Comparison of ENCODE assay signal across 15 cellular contexts in the genomic region with DNA sequence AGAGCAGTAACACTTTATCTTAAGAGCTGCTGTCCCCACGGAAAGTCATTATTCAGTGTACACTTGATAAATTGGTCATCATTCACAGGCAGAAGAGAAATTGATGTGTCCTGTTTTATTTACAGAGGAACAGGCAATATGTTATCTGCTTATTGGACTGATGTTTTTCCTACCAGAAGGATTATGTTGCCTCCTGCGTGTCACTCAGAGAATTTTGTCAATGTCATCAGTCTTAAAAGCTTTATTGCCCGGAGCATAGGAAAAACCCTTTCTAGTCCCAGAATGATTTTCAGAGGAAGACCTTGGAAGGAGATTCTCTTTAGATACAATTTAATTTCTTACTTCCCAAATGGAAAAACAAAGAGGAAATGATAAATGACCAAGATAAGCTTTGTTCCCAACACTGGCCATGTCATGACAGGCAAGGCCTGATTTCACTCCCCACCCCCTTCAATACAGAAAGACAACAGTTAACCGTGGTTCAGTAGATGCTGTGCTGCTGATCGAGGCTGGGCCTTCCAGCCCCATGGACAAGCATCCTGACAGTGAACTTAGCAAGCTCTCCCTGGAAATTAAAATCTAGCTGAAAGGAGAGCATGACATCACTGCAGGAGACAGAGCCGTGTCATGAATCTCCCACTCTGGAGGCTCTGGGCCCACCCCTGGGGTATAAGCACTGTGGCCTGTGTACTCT.
DNase-seq lines count a peak whose midpoint lies in the region; ATAC-seq and TF ChIP-seq lines count a peak whose summit lies in the region.
"Had no signal": no experiment of that assay in that cellular context is flagged by ENCODE, and none has a peak within 500 bp of the region (broad histone marks: within the 10 kb centered on the region; RNA-seq: fewer than 3 reads in every experiment).

No MANE protein-coding gene starts in this region.

- no peaks in the 10 kb centered on the region for H3K9me3 Mint-ChIP-seq in activated CD4-positive, alpha-beta T cell treated with anti-CD3 and anti-CD28 coated beads, Interleukin-2, amount 10 ng/mL, durations not matched to agents 24 days and 14 days
- no peaks in the 10 kb centered on the region for H3K9me3 Mint-ChIP-seq in CD4-positive, CD25-positive, alpha-beta regulatory T cell
- H3K9me3 Mint-ChIP-seq in activated T-helper 2 cell treated with anti-CD3 and anti-CD28 coated beads, Interferon-gamma antibody, Interleukin-2, Interleukin-4, amounts not matched to agents 10 μg/mL and 5 μg/mL and 100 μg/mL, durations not matched to agents 14 hours and 24 hours and 36 hours, result no peaks in the 10 kb centered on the region
- H3K9me3 Mint-ChIP-seq in neural progenitor cell, result no peaks in the 10 kb centered on the region
- H3K9me3 Mint-ChIP-seq in naive thymus-derived CD4-positive, alpha-beta T cell, result peaks cover 0 to 1% (median 0%) of the 10 kb centered on the region in 11 donors
- H3K9me3 Mint-ChIP-seq: CD14-positive monocyte, H9 had no signal

- no peak for TF ChIP-seq EP300 in sigmoid colon (IDR thresholded peaks at IDR 0.05)

- H3K27me3 Mint-ChIP-seq in activated CD4-positive, alpha-beta T cell treated with anti-CD3 and anti-CD28 coated beads, Interleukin-2, amount 10 ng/mL, durations not matched to agents 24 days and 14 days, result no peaks in the 10 kb centered on the region
- H3K27me3 Mint-ChIP-seq in CD4-positive, CD25-positive, alpha-beta regulatory T cell, result no peaks in the 10 kb centered on the region
- no peaks in the 10 kb centered on the region for H3K27me3 Mint-ChIP-seq in activated T-helper 2 cell treated with anti-CD3 and anti-CD28 coated beads, Interferon-gamma antibody, Interleukin-2, Interleukin-4, amounts not matched to agents 10 μg/mL and 5 μg/mL and 100 μg/mL, durations not matched to agents 14 hours and 24 hours and 36 hours (ENCODE audit: low read depth)
- H3K27me3 Mint-ChIP-seq in neural progenitor cell (ENCODE audit: insufficient read depth, low read depth), result peaks cover 11% of the 10 kb centered on the region
- H3K27me3 Mint-ChIP-seq in naive thymus-derived CD4-positive, alpha-beta T cell, result no peaks in the 10 kb centered on the region

- H3K36me3 ChIP-seq in CD4-positive, CD25-positive, alpha-beta regulatory T cell (ENCODE audit: control insufficient read depth, insufficient read depth, low read length), result no peaks in the 10 kb centered on the region
- H3K36me3 ChIP-seq in neural progenitor cell (no peaks in the 10 kb centered on the region), sigmoid colon (no peaks in the 10 kb centered on the region)
- H3K36me3 ChIP-seq in naive thymus-derived CD4-positive, alpha-beta T cell (ENCODE audit: control insufficient read depth in 2 of 3, insufficient read depth in 3 of 3, low read length in 3 of 3), result no peaks in the 10 kb centered on the region

- WGBS in sigmoid colon, 2 donors, result 73 to 80% methylated on average over 6 of the region's 6 CpGs

- TF ChIP-seq CTCF in neural progenitor cell (IDR thresholded peaks at IDR 0.05) (no peak), sigmoid colon (IDR thresholded peaks at IDR 0.05) (no peak)

- POLR2A ChIA-PET in naive thymus-derived CD4-positive, alpha-beta T cell (lab: Charles Lee), result interaction anchor here (0.6 kb wide), 1 partner anchor 769 kb away, joined by 4 read pairs; no protein-coding TSS in a partner anchor

- no peaks in the 10 kb centered on the region for H3F3A ChIP-seq in neural progenitor cell (ENCODE audit: low read depth)

- no peak for TF ChIP-seq POLR2A in sigmoid colon (IDR thresholded peaks at IDR 0.05)

- no peaks in the 10 kb centered on the region for H4K20me1 ChIP-seq in neural progenitor cell (ENCODE audit: low read depth)

- H3K36me3 Mint-ChIP-seq in activated CD4-positive, alpha-beta T cell treated with anti-CD3 and anti-CD28 coated beads, Interleukin-2, amount 10 ng/mL, durations not matched to agents 24 days and 14 days (ENCODE audit: low read depth), result peaks cover 3% of the 10 kb centered on the region
- no peaks in the 10 kb centered on the region for H3K36me3 Mint-ChIP-seq in CD4-positive, CD25-positive, alpha-beta regulatory T cell
- H3K36me3 Mint-ChIP-seq in activated T-helper 2 cell treated with anti-CD3 and anti-CD28 coated beads, Interferon-gamma antibody, Interleukin-2, Interleukin-4, amounts not matched to agents 10 μg/mL and 5 μg/mL and 100 μg/mL, durations not matched to agents 14 hours and 24 hours and 36 hours (ENCODE audit: low read depth), result no peaks in the 10 kb centered on the region
- no peaks in the 10 kb centered on the region for H3K36me3 Mint-ChIP-seq in neural progenitor cell
- no peaks in the 10 kb centered on the region for H3K36me3 Mint-ChIP-seq in naive thymus-derived CD4-positive, alpha-beta T cell
- H3K36me3 Mint-ChIP-seq: CD14-positive monocyte had no signal

- H3K27ac Mint-ChIP-seq in activated CD4-positive, alpha-beta T cell treated with anti-CD3 and anti-CD28 coated beads, Interleukin-2, amount 10 ng/mL, durations not matched to agents 24 days and 14 days, result peak overlapping the region; percentile 81
- peak overlapping the region; percentile 30 to 66 (median 62) for H3K27ac Mint-ChIP-seq in CD4-positive, CD25-positive, alpha-beta regulatory T cell
- H3K27ac Mint-ChIP-seq in activated T-helper 2 cell treated with anti-CD3 and anti-CD28 coated beads, Interferon-gamma antibody, Interleukin-2, Interleukin-4, amounts not matched to agents 10 μg/mL and 5 μg/mL and 100 μg/mL, durations not matched to agents 14 hours and 24 hours and 36 hours, result peak overlapping the region; percentile 65
- H3K27ac Mint-ChIP-seq in neural progenitor cell, result peak overlapping the region; percentile 23
- peak overlapping the region in 1 of 9 donors; percentile 56 for H3K27ac Mint-ChIP-seq in naive thymus-derived CD4-positive, alpha-beta T cell
- H3K27ac Mint-ChIP-seq: CD14-positive monocyte, H9 had no signal

- no peak for DNase-seq in activated CD4-positive, alpha-beta T cell treated with anti-CD3 and anti-CD28 coated beads, Interleukin-2, amount 10 ng/mL, durations not matched to agents 24 days and 14 days
- no peak for DNase-seq in activated CD4-positive, alpha-beta T cell treated with anti-CD3 and anti-CD28 coated beads, Interleukin-2, amount 50 U/mL, for 48 hours
- DNase-seq in CD4-positive, CD25-positive, alpha-beta regulatory T cell, result no peak
- DNase-seq in activated T-helper 2 cell treated with anti-CD3 and anti-CD28 coated beads, Interferon-gamma antibody, Interleukin-2, Interleukin-4, amounts not matched to agents 10 μg/mL and 5 μg/mL and 100 μg/mL, durations not matched to agents 14 hours and 24 hours and 36 hours (ENCODE audit: low spot score), result no peak
- DNase-seq in neural progenitor cell (ENCODE audit: low spot score), result no peak
- DNase-seq in islet precursor cell, result no peak
- DNase-seq in naive thymus-derived CD4-positive, alpha-beta T cell, result no peak
- no peak for DNase-seq in sigmoid colon
- DNase-seq: H9, NCI-H1417 treated with DMSO at 0.1 percent for 48 hours, NCI-H2029 treated with DMSO at 0.1 percent for 48 hours, NCI-H510A, NCI-H82 had no signal

- no peaks in the 10 kb centered on the region for H3K27me3 ChIP-seq in CD4-positive, CD25-positive, alpha-beta regulatory T cell (ENCODE audit: control insufficient read depth, insufficient read depth, low read length)
- H3K27me3 ChIP-seq in neural progenitor cell (no peaks in the 10 kb centered on the region), sigmoid colon (no peaks in the 10 kb centered on the region)
- H3K27me3 ChIP-seq in naive thymus-derived CD4-positive, alpha-beta T cell (ENCODE audit: control insufficient read depth in 2 of 2, insufficient read depth in 2 of 2, low read length in 2 of 2), result no peaks in the 10 kb centered on the region

- CTCF ChIA-PET in naive thymus-derived CD4-positive, alpha-beta T cell (lab: Charles Lee), result no interaction called here

- no peak overlapping the region for H3K4me2 ChIP-seq in neural progenitor cell

- H3K4me3 ChIP-seq in CD4-positive, CD25-positive, alpha-beta regulatory T cell (ENCODE audit: low read depth, low read length), result peak overlapping the region; percentile 26
- H3K4me3 ChIP-seq in neural progenitor cell (no peak overlapping the region), sigmoid colon (no peak overlapping the region)
- no peak overlapping the region for H3K4me3 ChIP-seq in naive thymus-derived CD4-positive, alpha-beta T cell (ENCODE audit: low read length)

- peaks cover 49% of the 10 kb centered on the region for H3K4me1 Mint-ChIP-seq in activated CD4-positive, alpha-beta T cell treated with anti-CD3 and anti-CD28 coated beads, Interleukin-2, amount 10 ng/mL, durations not matched to agents 24 days and 14 days
- H3K4me1 Mint-ChIP-seq in CD4-positive, CD25-positive, alpha-beta regulatory T cell, result peaks cover 0 to 37% (median 14%) of the 10 kb centered on the region in 4 donors
- H3K4me1 Mint-ChIP-seq in activated T-helper 2 cell treated with anti-CD3 and anti-CD28 coated beads, Interferon-gamma antibody, Interleukin-2, Interleukin-4, amounts not matched to agents 10 μg/mL and 5 μg/mL and 100 μg/mL, durations not matched to agents 14 hours and 24 hours and 36 hours (ENCODE audit: low read depth), result peaks cover 62% of the 10 kb centered on the region
- H3K4me1 Mint-ChIP-seq in neural progenitor cell, result peaks cover 3% of the 10 kb centered on the region
- peaks cover 5 to 46% (median 14%) of the 10 kb centered on the region in 7 donors for H3K4me1 Mint-ChIP-seq in naive thymus-derived CD4-positive, alpha-beta T cell

- H3K4me1 ChIP-seq in CD4-positive, CD25-positive, alpha-beta regulatory T cell (ENCODE audit: control insufficient read depth, insufficient read depth, low read length, poor library complexity, severe bottlenecking), result peaks cover 23% of the 10 kb centered on the region
- no peaks in the 10 kb centered on the region for H3K4me1 ChIP-seq in neural progenitor cell
- peaks cover 0 to 35% of the 10 kb centered on the region in 2 donors for H3K4me1 ChIP-seq in naive thymus-derived CD4-positive, alpha-beta T cell (ENCODE audit: control insufficient read depth in 2 of 2, insufficient read depth in 2 of 2, low read length in 2 of 2)
- H3K4me1 ChIP-seq in sigmoid colon, result peaks cover 0 to 33% (median 10%) of the 10 kb centered on the region in 4 donors

- no peak for ATAC-seq in CD4-positive, CD25-positive, alpha-beta regulatory T cell (ENCODE audit: low read depth in 2 of 2)
- no peak for ATAC-seq in naive thymus-derived CD4-positive, alpha-beta T cell
- ATAC-seq: Panc1 had no signal

- no peak overlapping the region for H3K27ac ChIP-seq in CD4-positive, CD25-positive, alpha-beta regulatory T cell (ENCODE audit: insufficient read depth, low read length, poor library complexity, severe bottlenecking)
- H3K27ac ChIP-seq in neural progenitor cell, result no peak overlapping the region
- H3K27ac ChIP-seq in naive thymus-derived CD4-positive, alpha-beta T cell (ENCODE audit: low read depth, low read length), result no peak overlapping the region
- peak overlapping the region in 2 of 4 donors; percentile 40 to 66 for H3K27ac ChIP-seq in sigmoid colon

- H3K4me3 Mint-ChIP-seq in activated CD4-positive, alpha-beta T cell treated with anti-CD3 and anti-CD28 coated beads, Interleukin-2, amount 10 ng/mL, durations not matched to agents 24 days and 14 days, result peak overlapping the region; percentile 32
- peak overlapping the region in 1 of 4 donors; percentile 76 for H3K4me3 Mint-ChIP-seq in CD4-positive, CD25-positive, alpha-beta regulatory T cell
- no peak overlapping the region for H3K4me3 Mint-ChIP-seq in activated T-helper 2 cell treated with anti-CD3 and anti-CD28 coated beads, Interferon-gamma antibody, Interleukin-2, Interleukin-4, amounts not matched to agents 10 μg/mL and 5 μg/mL and 100 μg/mL, durations not matched to agents 14 hours and 24 hours and 36 hours (ENCODE audit: low read depth)
- H3K4me3 Mint-ChIP-seq in neural progenitor cell, result no peak overlapping the region
- no peak overlapping the region for H3K4me3 Mint-ChIP-seq in naive thymus-derived CD4-positive, alpha-beta T cell
- H3K4me3 Mint-ChIP-seq: CD14-positive monocyte, H9 had no signal

- H2AFZ ChIP-seq in neural progenitor cell (replicated peaks), result no peak overlapping the region

- H3K79me2 ChIP-seq in neural progenitor cell (ENCODE audit: low read depth), result no peaks in the 10 kb centered on the region

- H3K9ac ChIP-seq in neural progenitor cell, result no peak overlapping the region

- intact Hi-C loops in activated CD4-positive, alpha-beta T cell treated with anti-CD3 and anti-CD28 coated beads, Interleukin-2, amount 10 ng/mL, durations not matched to agents 24 days and 14 days (cut with micrococcal nuclease), result no loop called here
- intact Hi-C loops in activated T-helper 2 cell treated with anti-CD3 and anti-CD28 coated beads, Interferon-gamma antibody, Interleukin-2, Interleukin-4, amounts not matched to agents 10 μg/mL and 5 μg/mL and 100 μg/mL, durations not matched to agents 14 hours and 24 hours and 36 hours (cut with micrococcal nuclease), result no loop called here
- intact Hi-C loops in naive thymus-derived CD4-positive, alpha-beta T cell (cut with micrococcal nuclease), result no loop called here
- intact Hi-C loops in sigmoid colon (cut with DNase I), result no loop called here

- H3K9me3 ChIP-seq in CD4-positive, CD25-positive, alpha-beta regulatory T cell (ENCODE audit: control insufficient read depth in 2 of 2, low read length in 2 of 2), result no peaks in the 10 kb centered on the region
- H3K9me3 ChIP-seq in neural progenitor cell (ENCODE audit: low read depth), result no peaks in the 10 kb centered on the region
- no peaks in the 10 kb centered on the region for H3K9me3 ChIP-seq in naive thymus-derived CD4-positive, alpha-beta T cell (ENCODE audit: control insufficient read depth in 2 of 3, low read length in 3 of 3)
- no peaks in the 10 kb centered on the region for H3K9me3 ChIP-seq in sigmoid colon
